In genomic region chr12:110012137-110012536, GRCh38 we compare ENCODE assay signal across 8 cellular contexts. TPM values are rescaled to one million over a fixed set of nuclear protein-coding genes. Genes with fewer than 3 reads are reported as not detected.
A peak's percentile ranks its signal among the peaks of the same experiment; 100 is the strongest.
DNase-seq lines count a peak whose midpoint lies in the region; ATAC-seq, FAIRE-seq and TF ChIP-seq lines count a peak whose summit lies in the region.

No MANE protein-coding gene starts in this region.

- POLR2A ChIA-PET in HepG2 (lab: Yijun Ruan, JAX) = interaction anchor here (0.6 to 2.9 kb wide), 4 partner anchors 12 to 106 kb away, joined by 3 to 10 read pairs (median 7); partner anchors contain the start of gene ANKRD13A

- H3K79me2 ChIP-seq in HepG2 (ENCODE audit: insufficient read depth, low read length) = peaks cover 42% of the 10 kb centered on the region

- no peaks in the 10 kb centered on the region for H4K20me1 ChIP-seq in HepG2 (ENCODE audit: insufficient read depth, low read length)

- peak overlapping the region; percentile 45 for H3K9ac ChIP-seq in HepG2 (ENCODE audit: insufficient read depth, low read depth, low read length)

- WGBS in HepG2 (ENCODE audit: low lambda C conversion rate) = 49% methylated on average over 6 of the region's 6 CpGs
- WGBS in suprapubic skin = 77% methylated on average over 6 of the region's 6 CpGs

- TF ChIP-seq CTCF in GM13977 (IDR thresholded peaks at IDR 0.05; ENCODE audit: extremely low read depth, insufficient read depth, missing control alignments) (no peak), Peyer's patch (IDR thresholded peaks at IDR 0.05) (no peak), HepG2 (CRISPR knock-in tag; IDR thresholded peaks at IDR 0.05) (no peak), suprapubic skin (IDR thresholded peaks at IDR 0.05) (no peak)

- TF ChIP-seq EP300 in HepG2 (IDR thresholded peaks at IDR 0.05; ENCODE audit: low read depth in 2 of 2, low read length in 2 of 2) (0 out of 4 replicates have a peak, but pooled peaks of 1 of the 2 experiments have one; percentile 12), HepG2 (CRISPR knock-in tag; IDR thresholded peaks at IDR 0.05; ENCODE audit: borderline replicate concordance) (no peak), suprapubic skin (IDR thresholded peaks at IDR 0.05) (no peak)

- no peaks in the 10 kb centered on the region for H3K9me3 ChIP-seq in Peyer's patch
- no peaks in the 10 kb centered on the region for H3K9me3 ChIP-seq in HepG2 (ENCODE audit: low read length)
- no peaks in the 10 kb centered on the region for H3K9me3 ChIP-seq in suprapubic skin

- ATAC-seq in GM21515 (IDR thresholded peaks at IDR 0.05; ENCODE audit: unreplicated experiment) = peak; percentile 51
- ATAC-seq in HepG2 = peak; percentile 56; the same call in 2 of the 3 replicates

- H3K36me3 ChIP-seq in Peyer's patch (peaks cover 0 to 39% (median 0%) of the 10 kb centered on the region in 3 donors), HepG2 (replicated peaks in 1 of 2; ENCODE audit: control insufficient read depth in 1 of 2, insufficient read depth in 2 of 2, low read length in 2 of 2) (peaks cover 4 to 29% of the 10 kb centered on the region in 2 experiments; a peak in 4 of 5 replicates), suprapubic skin (peaks cover 50% of the 10 kb centered on the region)

- H3K27me3 ChIP-seq in Peyer's patch = no peaks in the 10 kb centered on the region
- H3K27me3 ChIP-seq in HepG2 (ENCODE audit: control insufficient read depth in 1 of 2, insufficient read depth in 2 of 2, low read length in 2 of 2) = no peaks in the 10 kb centered on the region
- no peaks in the 10 kb centered on the region for H3K27me3 ChIP-seq in suprapubic skin

- intact Hi-C loops in HepG2 (cut with micrococcal nuclease; ENCODE audit: unreplicated experiment) = no loop called here

- CTCF ChIA-PET in HepG2 (lab: Yijun Ruan, JAX; ENCODE audit: low intra/inter-chr PET ratio, low total read pairs) = no interaction called here

- peaks cover 0 to 17% (median 10%) of the 10 kb centered on the region in 4 donors for H3K4me1 ChIP-seq in Peyer's patch
- peaks cover 42% of the 10 kb centered on the region for H3K4me1 ChIP-seq in HepG2 (ENCODE audit: insufficient read depth, low read length)
- no peaks in the 10 kb centered on the region for H3K4me1 ChIP-seq in suprapubic skin

- no peak overlapping the region for H3K4me3 ChIP-seq in Peyer's patch
- peak overlapping the region in 1 of 3 experiments; percentile 5; a peak in 1 of 6 replicates for H3K4me3 ChIP-seq in HepG2 (replicated peaks in 1 of 3; ENCODE audit: insufficient read depth in 1 of 3, low read depth in 2 of 3, low read length in 3 of 3)
- H3K4me3 ChIP-seq in suprapubic skin = no peak overlapping the region

- no peak for TF ChIP-seq RAD21 in HepG2 (CRISPR knock-in tag; IDR thresholded peaks at IDR 0.05)

- in situ Hi-C loops in GM13977 (cut with MboI; ENCODE audit: low pct_unique_long_range_greater_than_20kb, low sequenced_read_pairs, unreplicated experiment) = no loop called here
- in situ Hi-C loops in HepG2 (cut with HindIII; ENCODE audit: extremely low pct_ligation_motif_present, low pct_unique_long_range_greater_than_20kb) = no loop called here
- in situ Hi-C loops in KBM-7 (cut with MboI; ENCODE audit: low pct_unique_long_range_greater_than_20kb, low sequenced_read_pairs) = no loop called here

- no TSS peak for BruUV-seq in HepG2 (replicated peaks; lab: Mats Ljungman, UMichigan)

- H3K27ac ChIP-seq in Peyer's patch (peak overlapping the region in 3 of 4 donors; percentile 34 to 81 (median 58)), HepG2 (ENCODE audit: extremely low read length, insufficient read depth, low read length) (peak overlapping the region; percentile 90), suprapubic skin (no peak overlapping the region)

- H3K4me2 ChIP-seq in HepG2 (ENCODE audit: low read depth, low read length) = peak overlapping the region; percentile 22

- peak; percentile 55 for FAIRE-seq in HepG2 (lab: Jason Lieb, UNC)

- DNase-seq in GM13977 (ENCODE audit: low spot score) = peak; percentile 41
- peak in 2 of 3 donors; percentile 89 for DNase-seq in Peyer's patch
- DNase-seq in HepG2 (ENCODE audit: low spot score) = peak; percentile 37
- no peak for DNase-seq in hypothalamus (lab: John Stamatoyannopoulos, UW)
- DNase-seq in KBM-7 = no peak
- no peak for DNase-seq in suprapubic skin (ENCODE audit: low spot score in 2 of 2)
- DNase-seq in stimulated activated naive CD4-positive, alpha-beta T cell treated with Interleukin-2 at 50 U/mL for 16 hours (lab: John Stamatoyannopoulos, UW) = no peak

- H2AFZ ChIP-seq in HepG2 (ENCODE audit: low read length) = no peak overlapping the region

- TF ChIP-seq POLR2A in Peyer's patch (IDR thresholded peaks at IDR 0.05) (no peak), HepG2 (IDR thresholded peaks at IDR 0.05; ENCODE audit: insufficient read depth in 1 of 2, low read depth in 2 of 2, low read length in 2 of 2) (no peak), suprapubic skin (IDR thresholded peaks at IDR 0.05) (no peak)

RNA-seq across cellular contexts. Expression of gene ANKRD13A, which starts 12.9 kb away (rescaled TPM):
- total RNA-seq in Peyer's patch (100 to 1,000 TPM in 1 of 4 donors, 10 to 100 TPM in 3; 81.3 to 124 (median 92.1) TPM), HepG2 (2016; rRNA removed; fragmentation: Illumina TruSeq; extraction: Trizol) (34.1 and 40.7 TPM in 2 replicates), suprapubic skin (100 to 1,000 TPM; 104 to 161 (median 114) TPM)
- 19.2 and 22.0 TPM in 2 replicates for total RNA-seq in HepG2 (2016; cell fraction: cytosol; rRNA removed; fragmentation: Illumina TruSeq; extraction: Trizol; ENCODE audit: low read depth)
- total RNA-seq in HepG2 (2016; cell fraction: insoluble cytoplasmic fraction; rRNA removed; fragmentation: Illumina TruSeq; extraction: Trizol) = 35.8 and 44.1 TPM in 2 replicates
- total RNA-seq in HepG2 (2016; cell fraction: membrane; rRNA removed; fragmentation: Illumina TruSeq; extraction: Trizol) = 36.6 and 37.4 TPM in 2 replicates
- total RNA-seq in HepG2 (2016; cell fraction: nucleus; rRNA removed; fragmentation: Illumina TruSeq; extraction: Trizol) = 27.2 and 29.0 TPM in 2 replicates
- polyA plus RNA-seq in HepG2 (2011; rRNA removed) = 41.6 and 51.0 TPM in 2 replicates
- polyA plus RNA-seq in HepG2 (2011; cell fraction: cytosol; rRNA removed) = 36.8 and 47.0 TPM in 2 replicates
- 90.0 and 92.3 TPM in 2 replicates for polyA plus RNA-seq in HepG2 (2011; cell fraction: nucleus; rRNA removed)
- 36.3 and 37.0 TPM in 2 replicates for polyA plus RNA-seq in HepG2 (2012)
- 6.9 and 7.4 TPM in 2 replicates for polyA plus RNA-seq in HepG2 (2016; cell fraction: cytosol; fragmentation: Illumina TruSeq; extraction: Trizol; ENCODE audit: low read depth)
- polyA plus RNA-seq in HepG2 (2016; cell fraction: insoluble cytoplasmic fraction; fragmentation: Illumina TruSeq; extraction: Trizol; ENCODE audit: low read depth) = 32.2 and 35.3 TPM in 2 replicates
- polyA plus RNA-seq in HepG2 (2016; cell fraction: membrane; fragmentation: Illumina TruSeq; extraction: Trizol; ENCODE audit: low read depth) = 19.0 and 20.8 TPM in 2 replicates
- polyA plus RNA-seq in HepG2 (2016; cell fraction: nucleus; fragmentation: Illumina TruSeq; extraction: Trizol; ENCODE audit: insufficient read depth, low read depth) = 53.7 and 57.1 TPM in 2 replicates
- polyA minus RNA-seq in HepG2 (2011; rRNA and poly(A)+ RNA removed; ENCODE audit: low replicate concordance) = 40.3 and 72.5 TPM in 2 replicates
- 27.5 and 31.2 TPM in 2 replicates for polyA minus RNA-seq in HepG2 (2011; cell fraction: cytosol; rRNA and poly(A)+ RNA removed)
- polyA minus RNA-seq in HepG2 (2011; cell fraction: nucleus; rRNA and poly(A)+ RNA removed) = 41.3 and 58.9 TPM in 2 replicates

RNA-seq across cellular contexts. Expression of gene GIT2, which starts 16.0 kb away (rescaled TPM):
- total RNA-seq in Peyer's patch = 100 to 1,000 TPM in 1 of 4 donors, 10 to 100 TPM in 3; 55.0 to 107 (median 79.8) TPM
- 15.2 and 18.4 TPM in 2 replicates for total RNA-seq in HepG2 (2016; rRNA removed; fragmentation: Illumina TruSeq; extraction: Trizol)
- 6.4 and 7.3 TPM in 2 replicates for total RNA-seq in HepG2 (2016; cell fraction: cytosol; rRNA removed; fragmentation: Illumina TruSeq; extraction: Trizol; ENCODE audit: low read depth)
- total RNA-seq in HepG2 (2016; cell fraction: insoluble cytoplasmic fraction; rRNA removed; fragmentation: Illumina TruSeq; extraction: Trizol) = 14.1 and 17.8 TPM in 2 replicates
- 9.0 and 9.5 TPM in 2 replicates for total RNA-seq in HepG2 (2016; cell fraction: membrane; rRNA removed; fragmentation: Illumina TruSeq; extraction: Trizol)
- 31.9 and 34.5 TPM in 2 replicates for total RNA-seq in HepG2 (2016; cell fraction: nucleus; rRNA removed; fragmentation: Illumina TruSeq; extraction: Trizol)
- polyA plus RNA-seq in HepG2 (2011; rRNA removed) = 18.7 and 19.8 TPM in 2 replicates
- polyA plus RNA-seq in HepG2 (2011; cell fraction: cytosol; rRNA removed) = 9.5 and 12.3 TPM in 2 replicates
- 50.5 and 56.5 TPM in 2 replicates for polyA plus RNA-seq in HepG2 (2011; cell fraction: nucleus; rRNA removed)
- polyA plus RNA-seq in HepG2 (2012) = 14.5 and 15.2 TPM in 2 replicates
- polyA plus RNA-seq in HepG2 (2016; cell fraction: cytosol; fragmentation: Illumina TruSeq; extraction: Trizol; ENCODE audit: low read depth) = 0.65 and 0.83 TPM in 2 replicates
- 11.7 and 12.8 TPM in 2 replicates for polyA plus RNA-seq in HepG2 (2016; cell fraction: insoluble cytoplasmic fraction; fragmentation: Illumina TruSeq; extraction: Trizol; ENCODE audit: low read depth)
- polyA plus RNA-seq in HepG2 (2016; cell fraction: membrane; fragmentation: Illumina TruSeq; extraction: Trizol; ENCODE audit: low read depth) = 2.2 and 2.5 TPM in 2 replicates
- polyA plus RNA-seq in HepG2 (2016; cell fraction: nucleus; fragmentation: Illumina TruSeq; extraction: Trizol; ENCODE audit: insufficient read depth, low read depth) = 59.1 and 66.0 TPM in 2 replicates
- 26.7 and 35.9 TPM in 2 replicates for polyA minus RNA-seq in HepG2 (2011; rRNA and poly(A)+ RNA removed; ENCODE audit: low replicate concordance)
- 11.9 and 13.6 TPM in 2 replicates for polyA minus RNA-seq in HepG2 (2011; cell fraction: cytosol; rRNA and poly(A)+ RNA removed)
- 90.6 and 102 TPM in 2 replicates for polyA minus RNA-seq in HepG2 (2011; cell fraction: nucleus; rRNA and poly(A)+ RNA removed)
- 10 to 100 TPM; 19.4 to 60.6 (median 35.0) TPM for total RNA-seq in suprapubic skin

RNA-seq across cellular contexts. Expression of gene C12orf76, which starts 36.2 kb away (rescaled TPM):
- 10 to 100 TPM; 14.9 to 23.1 (median 17.5) TPM for total RNA-seq in Peyer's patch
- 15.8 and 16.9 TPM in 2 replicates for total RNA-seq in HepG2 (2016; rRNA removed; fragmentation: Illumina TruSeq; extraction: Trizol)
- total RNA-seq in HepG2 (2016; cell fraction: cytosol; rRNA removed; fragmentation: Illumina TruSeq; extraction: Trizol; ENCODE audit: low read depth) = 6.8 and 8.8 TPM in 2 replicates
- total RNA-seq in HepG2 (2016; cell fraction: insoluble cytoplasmic fraction; rRNA removed; fragmentation: Illumina TruSeq; extraction: Trizol) = 13.7 and 15.4 TPM in 2 replicates
- total RNA-seq in HepG2 (2016; cell fraction: membrane; rRNA removed; fragmentation: Illumina TruSeq; extraction: Trizol) = 17.6 and 19.4 TPM in 2 replicates
- total RNA-seq in HepG2 (2016; cell fraction: nucleus; rRNA removed; fragmentation: Illumina TruSeq; extraction: Trizol) = 13.3 and 15.3 TPM in 2 replicates
- polyA plus RNA-seq in HepG2 (2011; rRNA removed) = 38.4 and 40.6 TPM in 2 replicates
- 34.5 and 40.6 TPM in 2 replicates for polyA plus RNA-seq in HepG2 (2011; cell fraction: cytosol; rRNA removed)
- polyA plus RNA-seq in HepG2 (2011; cell fraction: nucleus; rRNA removed) = 18.0 and 31.2 TPM in 2 replicates
- polyA plus RNA-seq in HepG2 (2012) = 33.1 and 35.3 TPM in 2 replicates
- 9.1 and 11.1 TPM in 2 replicates for polyA plus RNA-seq in HepG2 (2016; cell fraction: cytosol; fragmentation: Illumina TruSeq; extraction: Trizol; ENCODE audit: low read depth)
- 14.2 and 15.0 TPM in 2 replicates for polyA plus RNA-seq in HepG2 (2016; cell fraction: insoluble cytoplasmic fraction; fragmentation: Illumina TruSeq; extraction: Trizol; ENCODE audit: low read depth)
- 15.2 and 16.5 TPM in 2 replicates for polyA plus RNA-seq in HepG2 (2016; cell fraction: membrane; fragmentation: Illumina TruSeq; extraction: Trizol; ENCODE audit: low read depth)
- polyA plus RNA-seq in HepG2 (2016; cell fraction: nucleus; fragmentation: Illumina TruSeq; extraction: Trizol; ENCODE audit: insufficient read depth, low read depth) = 31.0 and 32.0 TPM in 2 replicates
- polyA minus RNA-seq in HepG2 (2011; rRNA and poly(A)+ RNA removed; ENCODE audit: low replicate concordance) = 7.5 and 15.0 TPM in 2 replicates
- polyA minus RNA-seq in HepG2 (2011; cell fraction: cytosol; rRNA and poly(A)+ RNA removed) = 17.7 and 19.8 TPM in 2 replicates
- polyA minus RNA-seq in HepG2 (2011; cell fraction: nucleus; rRNA and poly(A)+ RNA removed) = 12.7 and 15.9 TPM in 2 replicates
- 10 to 100 TPM in 3 of 4 donors, 1 to 10 TPM in 1; 7.9 to 16.2 (median 10.6) TPM for total RNA-seq in suprapubic skin

Comparison
In these comparisons a context has a peak if more than half of its experiments do, and no peak if none do; other contexts are left out.
1. DNase-seq: peak in GM13977 (single experiment), Peyer's patch (2 of 3) and HepG2 (single experiment); none in hypothalamus (0 of 51), KBM-7 (single experiment), suprapubic skin (0 of 2) and stimulated activated naive CD4-positive, alpha-beta T cell treated with Interleukin-2 at 50 U/mL for 16 hours (single experiment).